In the genomic region with DNA sequence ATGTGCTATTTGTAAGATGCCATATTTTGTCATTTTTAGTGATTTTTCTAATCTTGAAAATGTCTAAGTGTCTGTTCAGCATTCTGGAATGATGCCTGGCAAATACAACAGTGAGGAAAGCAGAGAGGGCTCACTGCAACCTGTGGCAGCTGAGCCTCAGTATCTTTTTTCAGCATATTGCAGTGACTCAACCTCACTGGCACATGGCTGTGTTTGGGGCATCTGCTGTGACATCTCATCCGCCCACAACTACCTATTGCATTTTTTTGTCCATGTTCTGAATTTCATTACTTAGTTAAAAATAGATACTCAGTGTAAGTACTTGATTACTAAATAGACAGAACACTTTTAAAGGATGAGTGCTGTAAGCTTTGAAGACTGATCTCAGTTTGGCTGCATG, we compare ENCODE assay signal across 1 cellular context.
TF ChIP-seq lines count a peak whose summit lies in the region.

No MANE protein-coding gene starts in this region.

TF ChIP-seq in HepG2, 621 proteins besides CTCF, POLR2A, EP300 and RAD21:
- TF ChIP-seq ZBTB1 (CRISPR knock-in tag; IDR thresholded peaks at IDR 0.05; ENCODE audit: borderline replicate concordance), result no peak
- TF ChIP-seq, protein P1, sequence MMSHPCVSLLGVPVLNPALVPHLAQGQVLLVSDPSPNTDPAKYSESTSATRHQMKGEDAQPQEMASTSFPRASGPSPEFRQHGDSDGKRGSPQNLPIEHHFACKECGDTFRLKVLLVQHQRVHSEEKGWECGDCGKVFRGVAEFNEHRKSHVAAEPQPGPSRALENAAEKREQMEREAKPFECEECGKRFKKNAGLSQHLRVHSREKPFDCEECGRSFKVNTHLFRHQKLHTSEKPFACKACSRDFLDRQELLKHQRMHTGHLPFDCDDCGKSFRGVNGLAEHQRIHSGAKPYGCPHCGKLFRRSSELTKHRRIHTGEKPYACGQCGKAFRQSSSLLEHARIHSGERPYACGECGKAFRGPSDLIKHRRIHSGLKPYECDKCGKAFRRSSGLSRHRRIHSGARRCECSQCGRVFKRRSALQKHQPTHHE (CRISPR knock-in tag; IDR thresholded peaks at IDR 0.05; ENCODE audit: borderline replicate concordance), result no peak
- no peak for TF ChIP-seq ZNF12 (CRISPR knock-in tag; IDR thresholded peaks at IDR 0.05)
- TF ChIP-seq KDM6A (CRISPR knock-in tag; IDR thresholded peaks at IDR 0.05; ENCODE audit: low read depth), result no peak
- TF ChIP-seq XRCC5 (optimal IDR thresholded peaks at IDR 0.05; ENCODE audit: low read length), result no peak
- TF ChIP-seq ZFYVE20 (CRISPR knock-in tag; IDR thresholded peaks at IDR 0.05; ENCODE audit: borderline replicate concordance, low read depth), result no peak
- no peak for TF ChIP-seq ZNF251 (CRISPR knock-in tag; IDR thresholded peaks at IDR 0.05)
- TF ChIP-seq, protein P2, sequence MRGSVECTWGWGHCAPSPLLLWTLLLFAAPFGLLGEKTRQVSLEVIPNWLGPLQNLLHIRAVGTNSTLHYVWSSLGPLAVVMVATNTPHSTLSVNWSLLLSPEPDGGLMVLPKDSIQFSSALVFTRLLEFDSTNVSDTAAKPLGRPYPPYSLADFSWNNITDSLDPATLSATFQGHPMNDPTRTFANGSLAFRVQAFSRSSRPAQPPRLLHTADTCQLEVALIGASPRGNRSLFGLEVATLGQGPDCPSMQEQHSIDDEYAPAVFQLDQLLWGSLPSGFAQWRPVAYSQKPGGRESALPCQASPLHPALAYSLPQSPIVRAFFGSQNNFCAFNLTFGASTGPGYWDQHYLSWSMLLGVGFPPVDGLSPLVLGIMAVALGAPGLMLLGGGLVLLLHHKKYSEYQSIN (CRISPR knock-in tag; IDR thresholded peaks at IDR 0.05; ENCODE audit: borderline replicate concordance), result no peak
- no peak for TF ChIP-seq IKZF1 (IDR thresholded peaks at IDR 0.05)
- TF ChIP-seq GLI4 (CRISPR knock-in tag; IDR thresholded peaks at IDR 0.05; ENCODE audit: borderline replicate concordance), result no peak
